ENCODE assay signal across 20 cellular contexts in genomic region chr6:36857325-36857724, GRCh38.
"Had no signal": no experiment of that assay in that cellular context is flagged by ENCODE, and none has a peak within 500 bp of the region (broad histone marks: within the 10 kb centered on the region; RNA-seq: fewer than 3 reads in every experiment).

No MANE protein-coding gene starts in this region.

- H3K9me3 ChIP-seq: esophagus squamous epithelium, gastroesophageal sphincter, psoas muscle, stomach, thyroid gland, upper lobe of left lung had no signal

- DNase-seq: effector memory CD4-positive, alpha-beta T cell; esophagus squamous epithelium; foreskin fibroblast; glutamatergic neuron; immature natural killer cell; kidney; left colon; naive thymus-derived CD4-positive, alpha-beta T cell; nephron progenitor cell; psoas muscle; retina; small intestine; stimulated activated CD4-positive, alpha-beta T cell treated with anti-CD3 and anti-CD28 coated beads, Interleukin-12 subunit alpha, Interleukin-12 subunit beta, amount 100 ng/mL, for 4 hours; stimulated activated naive CD4-positive, alpha-beta T cell; stomach; substantia nigra; thyroid gland; upper lobe of left lung had no signal

- FAIRE-seq: kidney, small intestine had no signal

- H3K9me3 Mint-ChIP-seq: central memory CD8-positive, alpha-beta T cell; naive thymus-derived CD4-positive, alpha-beta T cell; nephron progenitor cell had no signal

- H3K27ac ChIP-seq: psoas muscle, thyroid gland, upper lobe of left lung had no signal

- H3K4me1 Mint-ChIP-seq: central memory CD8-positive, alpha-beta T cell had no signal

- H3K27ac Mint-ChIP-seq: immature natural killer cell; naive thymus-derived CD4-positive, alpha-beta T cell; nephron progenitor cell had no signal

- H3K27me3 ChIP-seq: esophagus squamous epithelium, gastroesophageal sphincter, stomach, thyroid gland, upper lobe of left lung had no signal

- H3K27me3 Mint-ChIP-seq: central memory CD8-positive, alpha-beta T cell; naive thymus-derived CD4-positive, alpha-beta T cell had no signal

- H3K4me3 ChIP-seq: esophagus squamous epithelium, gastroesophageal sphincter, psoas muscle, stomach, thyroid gland, upper lobe of left lung had no signal

- H3K4me3 Mint-ChIP-seq: central memory CD8-positive, alpha-beta T cell; immature natural killer cell; naive thymus-derived CD4-positive, alpha-beta T cell; nephron progenitor cell had no signal
